In genomic region chr6:26415791-26416190, GRCh38 we compare ENCODE assay signal across 16 cellular contexts.
"Had no signal": no experiment of that assay in that cellular context is flagged by ENCODE, and none has a peak within 500 bp of the region (broad histone marks: within the 10 kb centered on the region; RNA-seq: fewer than 3 reads in every experiment).

No MANE protein-coding gene starts in this region.

- DNase-seq: activated B cell treated with CpG ODN at 0.5 μM for 24 hours; activated CD4-positive, alpha-beta memory T cell treated with anti-CD3 and anti-CD28 coated beads, Interleukin-2, amount 10 ng/mL, durations not matched to agents 7 days and 5 days; activated CD4-positive, alpha-beta T cell treated with anti-CD3 and anti-CD28 coated beads for 4 hours; activated CD8-positive, alpha-beta memory T cell treated with anti-CD3 and anti-CD28 coated beads, Interleukin-2, amount 10 ng/mL, durations not matched to agents 7 days and 5 days; anterior cingulate cortex; brain microvascular endothelial cell; cortex of kidney; heart right ventricle; mesendoderm; naive thymus-derived CD4-positive, alpha-beta T cell; right lobe of liver; stimulated activated CD4-positive, alpha-beta T cell treated with anti-CD3 and anti-CD28 coated beads, Interleukin-15, amount 100 ng/mL, for 24 hours; stimulated activated CD4-positive, alpha-beta T cell treated with anti-CD3 and anti-CD28 coated beads, Interleukin-2, amount 100 ng/mL, for 48 hours; transverse colon had no signal

- ATAC-seq: activated CD8-positive, alpha-beta memory T cell treated with anti-CD3 and anti-CD28 coated beads, Interleukin-2, amount 10 ng/mL, durations not matched to agents 7 days and 5 days; esophagus mucosa; heart right ventricle; naive thymus-derived CD4-positive, alpha-beta T cell; right lobe of liver had no signal

- H3K4me3 ChIP-seq: heart right ventricle, right lobe of liver, transverse colon, vagina had no signal
